Comparison of ENCODE assay signal across 22 cellular contexts in genomic region chr15:68318931-68319909, GRCh38. TPM values are rescaled to one million over a fixed set of nuclear protein-coding genes. Genes with fewer than 3 reads are reported as not detected.
A peak's percentile ranks its signal among the peaks of the same experiment; 100 is the strongest.
DNase-seq lines count a peak whose midpoint lies in the region; ATAC-seq and TF ChIP-seq lines count a peak whose summit lies in the region.
"Had no signal": no experiment of that assay in that cellular context is flagged by ENCODE, and none has a peak within 500 bp of the region (broad histone marks: within the 10 kb centered on the region; RNA-seq: fewer than 3 reads in every experiment).

No MANE protein-coding gene starts in this region.

- POLR2A ChIA-PET in HEK293 (lab: Yijun Ruan, JAX): no interaction called here

- no peaks in the 10 kb centered on the region for H3K4me1 ChIP-seq in HEK293 (ENCODE audit: control insufficient read depth, insufficient read depth, low read length)
- H3K4me1 ChIP-seq in left lung: no peaks in the 10 kb centered on the region
- no peaks in the 10 kb centered on the region for H3K4me1 ChIP-seq in sigmoid colon

- no peak for TF ChIP-seq EP300 in sigmoid colon (IDR thresholded peaks at IDR 0.05)

- DNase-seq in T-helper 17 cell: no peak
- peak; percentile 18 to 55 for DNase-seq in left lung
- peak; percentile 52 for DNase-seq in sigmoid colon
- DNase-seq in NCI-H2227 (lab: John Stamatoyannopoulos, UW; ENCODE audit: unreplicated experiment): no peak
- DNase-seq in GDM1 (lab: John Stamatoyannopoulos, UW): no peak
- DNase-seq in GM13977 (ENCODE audit: low spot score): no peak
- DNase-seq: ACHN, AML-193, DND-41, GM23248, HCEC 1CT, MM.1S, NCI-H1105, NCI-H1694, NCI-H2107, NCI-H226, NCI-H524, NCI-H82, SHP77 treated with DMSO at 0.1 percent for 48 hours, SK-N-SH had no signal

- H3K4me1 Mint-ChIP-seq in T-helper 17 cell: peaks cover 16% of the 10 kb centered on the region
- H3K4me1 Mint-ChIP-seq: CD14-positive monocyte had no signal

- no peak for TF ChIP-seq POLR2A in sigmoid colon (IDR thresholded peaks at IDR 0.05)

- in situ Hi-C loops in GM13977 (cut with MboI; ENCODE audit: low pct_unique_long_range_greater_than_20kb, low sequenced_read_pairs, unreplicated experiment): loop anchor here (25.0 kb wide), 1 partner anchor 343 kb away; no protein-coding TSS in a partner anchor

- 86 to 87% methylated on average over 18 of the region's 18 CpGs for WGBS in sigmoid colon, 2 donors

- no peaks in the 10 kb centered on the region for H3K36me3 ChIP-seq in HEK293 (ENCODE audit: control insufficient read depth in 2 of 2, insufficient read depth in 1 of 2, low read length in 2 of 2)
- H3K36me3 ChIP-seq in left lung: no peaks in the 10 kb centered on the region
- no peaks in the 10 kb centered on the region for H3K36me3 ChIP-seq in sigmoid colon

- no peak overlapping the region for H3K27ac Mint-ChIP-seq in T-helper 17 cell

- TF ChIP-seq CTCF in HEK293 (tag by site-specific recombination; IDR thresholded peaks at IDR 0.05): no peak
- TF ChIP-seq CTCF in left lung (IDR thresholded peaks at IDR 0.05): no peak
- no peak for TF ChIP-seq CTCF in sigmoid colon (IDR thresholded peaks at IDR 0.05)
- TF ChIP-seq CTCF in GM13977 (IDR thresholded peaks at IDR 0.05; ENCODE audit: extremely low read depth, insufficient read depth, missing control alignments): no peak

- no peak overlapping the region for H3K27ac ChIP-seq in HEK293 (ENCODE audit: extremely low read depth, low read depth, low read length)
- H3K27ac ChIP-seq in left lung: no peak overlapping the region
- H3K27ac ChIP-seq in sigmoid colon: no peak overlapping the region
- H3K27ac ChIP-seq: GM23248 had no signal

- intact Hi-C loops in left lung (cut with DNase I) (no loop called here), sigmoid colon (cut with DNase I) (no loop called here)

- H3K36me3 Mint-ChIP-seq in T-helper 17 cell (ENCODE audit: low read depth): peaks cover 9% of the 10 kb centered on the region
- H3K36me3 Mint-ChIP-seq: CD14-positive monocyte had no signal

- ATAC-seq in T-helper 17 cell (no peak), left lung (no peak)

- H3K4me3 Mint-ChIP-seq in T-helper 17 cell: peak overlapping the region; percentile 21
- H3K4me3 Mint-ChIP-seq: CD14-positive monocyte had no signal

- H3K4me3 ChIP-seq in HEK293 (ENCODE audit: low read depth, low read length) (no peak overlapping the region), left lung (no peak overlapping the region), sigmoid colon (no peak overlapping the region)
- H3K4me3 ChIP-seq: GM23248 had no signal

- CTCF ChIA-PET in HEK293 (lab: Yijun Ruan, JAX): interaction anchor here (0.7 to 1.3 kb wide), 4 partner anchors 8 to 255 kb away, joined by 3 to 5 read pairs (median 4); no protein-coding TSS in a partner anchor

- H3K27me3 ChIP-seq in left lung (no peaks in the 10 kb centered on the region), sigmoid colon (no peaks in the 10 kb centered on the region)

- H3K9me3 ChIP-seq in HEK293 (ENCODE audit: control insufficient read depth, insufficient read depth, low read depth, low read length) (no peaks in the 10 kb centered on the region), T-helper 17 cell (ENCODE audit: control insufficient read depth, low read length, poor library complexity, severe bottlenecking) (no peaks in the 10 kb centered on the region), left lung (no peaks in the 10 kb centered on the region), sigmoid colon (no peaks in the 10 kb centered on the region)
- H3K9me3 ChIP-seq: SK-N-SH had no signal

- peaks cover 39% of the 10 kb centered on the region for H3K27me3 Mint-ChIP-seq in T-helper 17 cell

TF ChIP-seq in HEK293, 187 proteins besides CTCF, POLR2A, EP300 and RAD21:
- TF ChIP-seq ZNF391 (tag by site-specific recombination; IDR thresholded peaks at IDR 0.05; ENCODE audit: borderline replicate concordance, low read depth) (peak; percentile 82; the same call in 1 of the 2 replicates), GLI4 (tag by site-specific recombination; IDR thresholded peaks at IDR 0.05) (peak; percentile 63; the same call in 1 of the 2 replicates), SCRT1 (tag by site-specific recombination; IDR thresholded peaks at IDR 0.05; ENCODE audit: borderline replicate concordance) (no peak), ZFP41 (tag by site-specific recombination; IDR thresholded peaks at IDR 0.05; ENCODE audit: borderline replicate concordance) (no peak), BCL11A (tag by site-specific recombination; IDR thresholded peaks at IDR 0.05; ENCODE audit: low read depth) (no peak), ZNF76 (tag by site-specific recombination; IDR thresholded peaks at IDR 0.05; ENCODE audit: borderline replicate concordance, low read depth) (no peak)

RNA-seq across cellular contexts. Expression of gene FEM1B, which starts 41.7 kb away (rescaled TPM):
- total RNA-seq in T-helper 17 cell: 10 to 100 TPM; 62.4 to 73.0 TPM
- total RNA-seq in left lung: 10 to 100 TPM; 44.1 to 44.4 TPM
- total RNA-seq in sigmoid colon: 10 to 100 TPM; 54.7 to 64.2 (median 62.8) TPM
- 10 to 100 TPM; 11.4 to 12.9 (median 11.6) TPM for polyA plus RNA-seq in sigmoid colon

Comparison
In these comparisons a context has a peak if more than half of its experiments do, and no peak if none do; other contexts are left out.
1. DNase-seq: peak in left lung (2 of 2) and sigmoid colon (single experiment); none in T-helper 17 cell (0 of 3), NCI-H2227 (single experiment), GDM1 (single experiment) and GM13977 (single experiment).